8 cellular contexts compared by ENCODE assay signal in genomic region chr7:97927797-97928748, GRCh38. TPM values are rescaled to one million over a fixed set of nuclear protein-coding genes. Genes with fewer than 3 reads are reported as not detected.
DNase-seq lines count a peak whose midpoint lies in the region; ATAC-seq and TF ChIP-seq lines count a peak whose summit lies in the region.
"Not testable (repeated sequence)": the region's sequence is repeated elsewhere in the genome, so short reads cannot be mapped to it uniquely, and the experiment has no call there.

No MANE protein-coding gene starts in this region.

- DNase-seq in CD4-positive, alpha-beta memory T cell: peak in 4 of 5 donors; percentile 56 to 70 (median 58)
- peak; percentile 72 for DNase-seq in HEK293T (ENCODE audit: extremely low spot score)
- DNase-seq in NCI-H510A (lab: John Stamatoyannopoulos, UW): peak; percentile 8
- DNase-seq in activated CD4-positive, alpha-beta T cell treated with anti-CD3 and anti-CD28 coated beads for 4 hours: peak; percentile 58 to 65
- DNase-seq in body of pancreas: peak; percentile 32 to 68 (median 62)
- DNase-seq in left ventricle myocardium inferior: peak; percentile 43
- DNase-seq in stimulated activated CD8-positive, alpha-beta memory T cell treated with anti-CD3 and anti-CD28 coated beads, Interleukin-4, amount 100 ng/mL, for 4 hours (ENCODE audit: low read depth in 2 of 2, low spot score in 1 of 2): peak; percentile 17 to 40

- H3K4me3 Mint-ChIP-seq in CD4-positive, alpha-beta memory T cell: peak overlapping the region; percentile 62 to 88 (median 70)

- CTCF ChIA-PET in CD4-positive, alpha-beta memory T cell (lab: Charles Lee; ENCODE audit: partially characterized antibody): not testable (repeated sequence)
- CTCF ChIA-PET in HEK293T (lab: Yijun Ruan, JAX): interaction anchor here (1.0 kb wide), 1 partner anchor 8 kb away, joined by 3 read pairs; no protein-coding TSS in a partner anchor

- TF ChIP-seq CTCF in body of pancreas (IDR thresholded peaks at IDR 0.05) (peak; percentile 35 to 94 (median 74)), left ventricle myocardium inferior (IDR thresholded peaks at IDR 0.05; ENCODE audit: borderline replicate concordance) (peak; percentile 86), neutrophil (IDR thresholded peaks at IDR 0.05) (peak; percentile 82)

- TF ChIP-seq POLR2A in body of pancreas (IDR thresholded peaks at IDR 0.05): not testable (repeated sequence)

- H3K4me3 ChIP-seq in CD4-positive, alpha-beta memory T cell (ENCODE audit: low read length in 2 of 2): not testable (repeated sequence)
- peak overlapping the region in 1 of 2 donors; percentile 27 for H3K4me3 ChIP-seq in body of pancreas
- H3K4me3 ChIP-seq in left ventricle myocardium inferior: peak overlapping the region; percentile 66
- peak overlapping the region; percentile 10 to 20 for H3K4me3 ChIP-seq in neutrophil (ENCODE audit: low read depth in 1 of 2, low read length in 1 of 2)

- H3K27me3 ChIP-seq in CD4-positive, alpha-beta memory T cell (ENCODE audit: insufficient read depth, low read length); body of pancreas: not testable (repeated sequence)
- peaks cover 13% of the 10 kb centered on the region for H3K27me3 ChIP-seq in left ventricle myocardium inferior (ENCODE audit: low read depth)
- peaks cover 35% of the 10 kb centered on the region for H3K27me3 ChIP-seq in neutrophil

- intact Hi-C loops in CD4-positive, alpha-beta memory T cell (cut with micrococcal nuclease): loop anchor here (1.0 kb wide), 1 partner anchor 56 kb away; the partner anchor contains the start of gene ASNS
- intact Hi-C loops in body of pancreas (cut with DNase I); left ventricle myocardium inferior (cut with micrococcal nuclease): not testable (repeated sequence)

- not testable (repeated sequence) for H3K36me3 Mint-ChIP-seq in CD4-positive, alpha-beta memory T cell

- not testable (repeated sequence) for H3K27ac ChIP-seq in CD4-positive, alpha-beta memory T cell (ENCODE audit: low read depth, low read length); body of pancreas; left ventricle myocardium inferior (replicated peaks); neutrophil

- H3K36me3 ChIP-seq in CD4-positive, alpha-beta memory T cell (ENCODE audit: insufficient read depth, low read length); body of pancreas (replicated peaks in 1 of 2; ENCODE audit: insufficient read depth in 1 of 2, low read depth in 2 of 2); left ventricle myocardium inferior; neutrophil: not testable (repeated sequence)

- H3K4me1 ChIP-seq in CD4-positive, alpha-beta memory T cell (ENCODE audit: insufficient read depth, low read length); body of pancreas; left ventricle myocardium inferior; neutrophil (ENCODE audit: control insufficient read depth in 1 of 2, insufficient read depth in 1 of 2, low read depth in 1 of 2, low read length in 1 of 2): not testable (repeated sequence)

- H3K27ac Mint-ChIP-seq in CD4-positive, alpha-beta memory T cell: peak overlapping the region in 1 of 7 donors; percentile 51

- POLR2A ChIA-PET in CD4-positive, alpha-beta memory T cell (lab: Charles Lee; ENCODE audit: partially characterized antibody): interaction anchor here (1.1 kb wide), 1 partner anchor 56 kb away, joined by 6 read pairs; the partner anchor contains the start of gene ASNS
- POLR2A ChIA-PET in HEK293T (lab: Yijun Ruan, JAX): interaction anchor here (1.9 kb wide), 1 partner anchor 56 kb away, joined by 9 read pairs; the partner anchor contains the start of gene ASNS

- not testable (repeated sequence) for ATAC-seq in body of pancreas

- 3 to 19% methylated on average over 12 to 56 of the region's 80 CpGs for WGBS in body of pancreas, 2 donors

- peaks cover 0 to 11% (median 2%) of the 10 kb centered on the region in 4 donors for H3K4me1 Mint-ChIP-seq in CD4-positive, alpha-beta memory T cell

- not testable (repeated sequence) for H3K9me3 ChIP-seq in CD4-positive, alpha-beta memory T cell (ENCODE audit: control insufficient read depth in 1 of 2, low read length in 2 of 2); body of pancreas; left ventricle myocardium inferior (replicated peaks); neutrophil

- H3K9me3 Mint-ChIP-seq in CD4-positive, alpha-beta memory T cell: not testable (repeated sequence)

- H3K27me3 Mint-ChIP-seq in CD4-positive, alpha-beta memory T cell: not testable (repeated sequence)

RNA-seq across cellular contexts. Expression of gene ASNS, which starts 55.9 kb away (rescaled TPM):
- total RNA-seq in CD4-positive, alpha-beta memory T cell: 10 to 100 TPM; 36.6 to 37.9 TPM
- polyA plus RNA-seq in CD4-positive, alpha-beta memory T cell: 10 to 100 TPM; 23.0 to 32.3 TPM
- 10 to 100 TPM; 14.0 to 23.4 TPM for total RNA-seq in body of pancreas
- total RNA-seq in left ventricle myocardium inferior: 6.7 TPM

Comparison
In these comparisons a context has a peak if more than half of its experiments do, and no peak if none do; other contexts are left out.
1. DNase-seq: peak in every context shown above with its lines; median percentile 72 in HEK293T; 62 in activated CD4-positive, alpha-beta T cell treated with anti-CD3 and anti-CD28 coated beads for 4 hours; 62 in body of pancreas; 58 in CD4-positive, alpha-beta memory T cell; 43 in left ventricle myocardium inferior; 28 in stimulated activated CD8-positive, alpha-beta memory T cell treated with anti-CD3 and anti-CD28 coated beads, Interleukin-4, amount 100 ng/mL, for 4 hours; 8 in NCI-H510A.